8 cellular contexts compared by ENCODE assay signal in genomic region chr6:111709615-111710398, GRCh38.
DNase-seq lines count a peak whose midpoint lies in the region; ATAC-seq, FAIRE-seq and TF ChIP-seq lines count a peak whose summit lies in the region.

No MANE protein-coding gene starts in this region.

- intact Hi-C loops in posterior cingulate gyrus (cut with DNase I) = loop anchor here (1.0 to 2.0 kb wide), 3 partner anchors 163 to 333 kb away; partner anchors contain the start of gene FYN

- peak; percentile 81 for ATAC-seq in GM23338

- DNase-seq in GM23338 (ENCODE audit: low spot score) (peak; percentile 82), SHP77 (lab: John Stamatoyannopoulos, UW) (peak; percentile 22 to 40), glomerular endothelial cell (ENCODE audit: extremely low read depth, low read depth, low spot score) (peak; percentile 48), posterior cingulate gyrus (peak in 9 of 10 donors; percentile 28 to 89 (median 62)), GOT3 (lab: John Stamatoyannopoulos, UW) (no peak)

- H3K4me1 ChIP-seq in GM23338 (ENCODE audit: insufficient read depth) = peaks cover 18% of the 10 kb centered on the region

- H3K4me3 ChIP-seq in GM23338 = no peak overlapping the region

- no peaks in the 10 kb centered on the region for H3K79me2 ChIP-seq in GM23338 (replicated peaks; ENCODE audit: insufficient read depth)

- H3K4me1 Mint-ChIP-seq in GM23338 = peaks cover 31% of the 10 kb centered on the region
- peaks cover 64% of the 10 kb centered on the region for H3K4me1 Mint-ChIP-seq in activated naive CD4-positive, alpha-beta T cell treated with anti-CD3 and anti-CD28 coated beads, Interleukin-2, amount 50 U/mL, for 24 hours

- no peak overlapping the region for H2AFZ ChIP-seq in GM23338

- no peak overlapping the region for H3K4me3 Mint-ChIP-seq in GM23338
- peak overlapping the region; percentile 36 for H3K4me3 Mint-ChIP-seq in activated naive CD4-positive, alpha-beta T cell treated with anti-CD3 and anti-CD28 coated beads, Interleukin-2, amount 50 U/mL, for 24 hours

- no peaks in the 10 kb centered on the region for H3K27me3 ChIP-seq in GM23338 (ENCODE audit: insufficient read depth)

- peak; percentile 97 for FAIRE-seq in G401.6 (lab: Jason Lieb, UNC)

- no peak overlapping the region for H3K27ac ChIP-seq in GM23338 (ENCODE audit: low read depth)

- H3K4me2 ChIP-seq in GM23338 = no peak overlapping the region

- H3K27ac Mint-ChIP-seq in GM23338 = no peak overlapping the region
- H3K27ac Mint-ChIP-seq in activated naive CD4-positive, alpha-beta T cell treated with anti-CD3 and anti-CD28 coated beads, Interleukin-2, amount 50 U/mL, for 24 hours = peak overlapping the region; percentile 86

- peaks cover 2% of the 10 kb centered on the region for H3K27me3 Mint-ChIP-seq in GM23338 (ENCODE audit: insufficient read depth, low read depth, poor library complexity)
- H3K27me3 Mint-ChIP-seq in activated naive CD4-positive, alpha-beta T cell treated with anti-CD3 and anti-CD28 coated beads, Interleukin-2, amount 50 U/mL, for 24 hours = no peaks in the 10 kb centered on the region

- no peaks in the 10 kb centered on the region for H3F3A ChIP-seq in GM23338 (replicated peaks; ENCODE audit: low read depth)

- H3K9me3 Mint-ChIP-seq in GM23338 = no peaks in the 10 kb centered on the region
- H3K9me3 Mint-ChIP-seq in activated naive CD4-positive, alpha-beta T cell treated with anti-CD3 and anti-CD28 coated beads, Interleukin-2, amount 50 U/mL, for 24 hours = no peaks in the 10 kb centered on the region

- peaks cover 10% of the 10 kb centered on the region for H3K36me3 Mint-ChIP-seq in GM23338 (ENCODE audit: low read depth)
- peaks cover 32% of the 10 kb centered on the region for H3K36me3 Mint-ChIP-seq in activated naive CD4-positive, alpha-beta T cell treated with anti-CD3 and anti-CD28 coated beads, Interleukin-2, amount 50 U/mL, for 24 hours

- no peaks in the 10 kb centered on the region for H3K9me2 ChIP-seq in GM23338 (ENCODE audit: insufficient read depth)

- no peaks in the 10 kb centered on the region for H4K20me1 ChIP-seq in GM23338 (replicated peaks; ENCODE audit: insufficient read depth)

- H3K36me3 ChIP-seq in GM23338 (ENCODE audit: insufficient read depth) = no peaks in the 10 kb centered on the region; the same call in 1 of the 2 replicates

- TF ChIP-seq CTCF in GM23338 (conservative IDR thresholded peaks at IDR 0.05; ENCODE audit: low read depth in 2 of 2) (peak; percentile 65 to 91), LNCAP (IDR thresholded peaks at IDR 0.05) (peak; percentile 74)

TF ChIP-seq in GM23338, 12 proteins besides CTCF, POLR2A, EP300 and RAD21 (continues in another document):
- no peak for TF ChIP-seq ZNF114 (CRISPR knock-in tag; IDR thresholded peaks at IDR 0.05)
- TF ChIP-seq CREB1 (CRISPR knock-in tag; IDR thresholded peaks at IDR 0.05; ENCODE audit: low read depth) = no peak
- TF ChIP-seq ZNF331 (CRISPR knock-in tag; IDR thresholded peaks at IDR 0.05; ENCODE audit: low read depth) = no peak
- TF ChIP-seq EZH2 (IDR thresholded peaks at IDR 0.05; ENCODE audit: low read depth, unreplicated experiment) = no peak
- TF ChIP-seq NANOG (IDR thresholded peaks at IDR 0.05; ENCODE audit: borderline replicate concordance) = no peak
- TF ChIP-seq EZH2phosphoT487 (IDR thresholded peaks at IDR 0.05; ENCODE audit: unreplicated experiment) = no peak
- no peak for TF ChIP-seq POLR2AphosphoS5 (IDR thresholded peaks at IDR 0.05; ENCODE audit: low read depth)
- TF ChIP-seq, protein P1, sequence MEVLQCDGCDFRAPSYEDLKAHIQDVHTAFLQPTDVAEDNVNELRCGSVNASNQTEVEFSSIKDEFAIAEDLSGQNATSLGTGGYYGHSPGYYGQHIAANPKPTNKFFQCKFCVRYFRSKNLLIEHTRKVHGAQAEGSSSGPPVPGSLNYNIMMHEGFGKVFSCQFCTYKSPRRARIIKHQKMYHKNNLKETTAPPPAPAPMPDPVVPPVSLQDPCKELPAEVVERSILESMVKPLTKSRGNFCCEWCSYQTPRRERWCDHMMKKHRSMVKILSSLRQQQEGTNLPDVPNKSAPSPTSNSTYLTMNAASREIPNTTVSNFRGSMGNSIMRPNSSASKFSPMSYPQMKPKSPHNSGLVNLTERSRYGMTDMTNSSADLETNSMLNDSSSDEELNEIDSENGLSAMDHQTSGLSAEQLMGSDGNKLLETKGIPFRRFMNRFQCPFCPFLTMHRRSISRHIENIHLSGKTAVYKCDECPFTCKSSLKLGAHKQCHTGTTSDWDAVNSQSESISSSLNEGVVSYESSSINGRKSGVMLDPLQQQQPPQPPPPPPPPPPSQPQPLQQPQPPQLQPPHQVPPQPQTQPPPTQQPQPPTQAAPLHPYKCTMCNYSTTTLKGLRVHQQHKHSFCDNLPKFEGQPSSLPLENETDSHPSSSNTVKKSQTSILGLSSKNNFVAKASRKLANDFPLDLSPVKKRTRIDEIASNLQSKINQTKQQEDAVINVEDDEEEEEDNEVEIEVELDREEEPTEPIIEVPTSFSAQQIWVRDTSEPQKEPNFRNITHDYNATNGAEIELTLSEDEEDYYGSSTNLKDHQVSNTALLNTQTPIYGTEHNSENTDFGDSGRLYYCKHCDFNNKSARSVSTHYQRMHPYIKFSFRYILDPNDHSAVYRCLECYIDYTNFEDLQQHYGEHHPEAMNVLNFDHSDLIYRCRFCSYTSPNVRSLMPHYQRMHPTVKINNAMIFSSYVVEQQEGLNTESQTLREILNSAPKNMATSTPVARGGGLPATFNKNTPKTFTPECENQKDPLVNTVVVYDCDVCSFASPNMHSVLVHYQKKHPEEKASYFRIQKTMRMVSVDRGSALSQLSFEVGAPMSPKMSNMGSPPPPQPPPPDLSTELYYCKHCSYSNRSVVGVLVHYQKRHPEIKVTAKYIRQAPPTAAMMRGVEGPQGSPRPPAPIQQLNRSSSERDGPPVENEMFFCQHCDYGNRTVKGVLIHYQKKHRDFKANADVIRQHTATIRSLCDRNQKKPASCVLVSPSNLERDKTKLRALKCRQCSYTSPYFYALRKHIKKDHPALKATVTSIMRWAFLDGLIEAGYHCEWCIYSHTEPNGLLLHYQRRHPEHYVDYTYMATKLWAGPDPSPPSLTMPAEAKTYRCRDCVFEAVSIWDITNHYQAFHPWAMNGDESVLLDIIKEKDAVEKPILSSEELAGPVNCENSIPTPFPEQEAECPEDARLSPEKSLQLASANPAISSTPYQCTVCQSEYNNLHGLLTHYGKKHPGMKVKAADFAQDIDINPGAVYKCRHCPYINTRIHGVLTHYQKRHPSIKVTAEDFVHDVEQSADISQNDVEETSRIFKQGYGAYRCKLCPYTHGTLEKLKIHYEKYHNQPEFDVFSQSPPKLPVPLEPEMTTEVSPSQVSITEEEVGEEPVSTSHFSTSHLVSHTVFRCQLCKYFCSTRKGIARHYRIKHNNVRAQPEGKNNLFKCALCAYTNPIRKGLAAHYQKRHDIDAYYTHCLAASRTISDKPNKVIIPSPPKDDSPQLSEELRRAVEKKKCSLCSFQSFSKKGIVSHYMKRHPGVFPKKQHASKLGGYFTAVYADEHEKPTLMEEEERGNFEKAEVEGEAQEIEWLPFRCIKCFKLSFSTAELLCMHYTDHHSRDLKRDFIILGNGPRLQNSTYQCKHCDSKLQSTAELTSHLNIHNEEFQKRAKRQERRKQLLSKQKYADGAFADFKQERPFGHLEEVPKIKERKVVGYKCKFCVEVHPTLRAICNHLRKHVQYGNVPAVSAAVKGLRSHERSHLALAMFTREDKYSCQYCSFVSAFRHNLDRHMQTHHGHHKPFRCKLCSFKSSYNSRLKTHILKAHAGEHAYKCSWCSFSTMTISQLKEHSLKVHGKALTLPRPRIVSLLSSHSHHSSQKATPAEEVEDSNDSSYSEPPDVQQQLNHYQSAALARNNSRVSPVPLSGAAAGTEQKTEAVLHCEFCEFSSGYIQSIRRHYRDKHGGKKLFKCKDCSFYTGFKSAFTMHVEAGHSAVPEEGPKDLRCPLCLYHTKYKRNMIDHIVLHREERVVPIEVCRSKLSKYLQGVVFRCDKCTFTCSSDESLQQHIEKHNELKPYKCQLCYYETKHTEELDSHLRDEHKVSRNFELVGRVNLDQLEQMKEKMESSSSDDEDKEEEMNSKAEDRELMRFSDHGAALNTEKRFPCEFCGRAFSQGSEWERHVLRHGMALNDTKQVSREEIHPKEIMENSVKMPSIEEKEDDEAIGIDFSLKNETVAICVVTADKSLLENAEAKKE (CRISPR knock-in tag; IDR thresholded peaks at IDR 0.05) = no peak
- no peak for TF ChIP-seq ETS1 (IDR thresholded peaks at IDR 0.05)
- TF ChIP-seq REST (IDR thresholded peaks at IDR 0.05; ENCODE audit: unreplicated experiment) = no peak
